In genomic region chr12:104064031-104064841, GRCh38 we compare ENCODE assay signal across 8 cellular contexts. TPM values are rescaled to one million over a fixed set of nuclear protein-coding genes. Genes with fewer than 3 reads are reported as not detected.
DNase-seq lines count a peak whose midpoint lies in the region; FAIRE-seq lines count a peak whose summit lies in the region.

Gene HCFC2, plus strand, starts transcription at chr12:104064531. Its CDS starts 30 bp downstream, at chr12:104064561.

- H3K27ac ChIP-seq in substantia nigra (ENCODE audit: low read depth, low read length, poor library complexity, severe bottlenecking), result peak within 1 kb of the TSS; percentile 85

- H3K4me1 ChIP-seq in ES-I3 (ENCODE audit: insufficient read depth, low read length), result no peaks in the 10 kb centered on the region

- H3K9ac ChIP-seq in ES-I3 (ENCODE audit: low read depth, low read length), result peak within 1 kb of the TSS; percentile 92

- peaks cover 7% of the 10 kb centered on the region; the same call in 1 of the 2 replicates for H3K27me3 ChIP-seq in H7 (ENCODE audit: control insufficient read depth, insufficient read depth, low read length)

- H3K4me3 ChIP-seq in H7 (ENCODE audit: insufficient read depth, low read depth, low read length), result peak within 1 kb of the TSS; percentile 83

- DNase-seq in H7 (peak; percentile 97), M059J (ENCODE audit: low read depth) (peak; percentile 85), SHP77 treated with DMSO at 0.1 percent for 48 hours (lab: John Stamatoyannopoulos, UW) (peak; percentile 77), activated gamma-delta T cell treated with Interleukin-2 at 50 U/mL for 16 hours (peak; percentile 85), frontal cortex (ENCODE audit: low spot score in 2 of 2) (peak; percentile 98 to 99), non-pigmented ciliary epithelial cell (ENCODE audit: low read depth) (peak; percentile 18), substantia nigra (lab: John Stamatoyannopoulos, UW) (peak; percentile 44 to 94 (median 88))

- H3K9me3 ChIP-seq in ES-I3 (ENCODE audit: control insufficient read depth, insufficient read depth, low read length), result no peaks in the 10 kb centered on the region

- no peak for FAIRE-seq in frontal cortex (lab: Jason Lieb, UNC)

- H3K36me3 ChIP-seq in ES-I3 (ENCODE audit: insufficient read depth, low read length), result no peaks in the 10 kb centered on the region
- no peaks in the 10 kb centered on the region for H3K36me3 ChIP-seq in H7 (replicated peaks; ENCODE audit: control insufficient read depth, insufficient read depth, low read length)

RNA-seq across cellular contexts. Expression of gene HCFC2, which starts in this region (rescaled TPM):
- 1.5 and 1.8 TPM in 2 replicates for total RNA-seq in H7 (2014; rRNA removed; shearing (Covaris generic))
- 10.8 and 14.6 TPM in 2 replicates for total RNA-seq in M059J (2014; rRNA removed; shearing (Covaris generic))
- 62.4 TPM for total RNA-seq in frontal cortex

Comparison
In these comparisons a context has a peak if more than half of its experiments do, and no peak if none do; other contexts are left out.
1. Peak in every context shown above with its lines: DNase-seq, H3K4me3 ChIP-seq and H3K27ac ChIP-seq.
2. DNase-seq: peak in every context shown above with its lines; median percentile 98 in frontal cortex; 97 in H7; 88 in substantia nigra; 85 in M059J; 85 in activated gamma-delta T cell treated with Interleukin-2 at 50 U/mL for 16 hours; 77 in SHP77 treated with DMSO at 0.1 percent for 48 hours; 18 in non-pigmented ciliary epithelial cell.